Comparison of ENCODE assay signal across 8 cellular contexts in the genomic region with DNA sequence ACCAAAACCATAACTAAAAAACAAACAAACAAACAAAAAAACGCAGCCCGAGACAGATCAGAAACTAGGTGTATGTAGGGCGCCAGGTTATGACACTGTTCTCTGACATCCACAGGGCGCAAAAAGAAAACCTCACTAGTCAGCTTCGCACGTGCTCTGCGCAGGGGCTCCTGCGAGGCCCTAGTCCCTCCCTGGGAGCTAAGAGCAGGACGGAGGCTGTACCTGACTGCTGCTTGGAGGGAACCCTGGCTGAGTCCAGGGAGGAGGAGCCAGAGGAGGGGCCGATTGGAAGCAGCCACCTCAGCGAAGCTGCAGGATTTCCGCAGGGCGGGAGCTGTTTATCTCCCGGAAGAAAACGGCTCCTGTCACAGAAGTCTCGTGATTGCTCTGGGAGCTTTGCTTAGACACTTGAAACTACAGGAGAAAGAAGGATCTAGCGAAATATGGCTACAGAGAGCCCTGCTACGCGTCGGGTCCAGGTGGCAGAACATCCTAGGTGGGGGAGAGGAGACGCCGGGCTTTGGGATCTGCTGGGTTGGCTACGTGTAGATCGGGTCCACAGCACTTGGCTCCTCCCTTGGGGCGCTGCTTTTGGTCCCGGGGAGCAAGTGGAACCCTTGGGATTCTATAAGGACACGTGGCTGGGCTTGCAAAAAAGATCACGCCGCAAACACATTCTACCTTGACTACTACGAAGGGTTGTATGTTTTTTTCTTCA. TPM values are rescaled to one million over a fixed set of nuclear protein-coding genes. Genes with fewer than 3 reads are reported as not detected.
DNase-seq lines count a peak whose midpoint lies in the region; ATAC-seq and TF ChIP-seq lines count a peak whose summit lies in the region.

A gene (plus strand): TSS at position 368 of the 718 bp plus-strand sequence. CDS start 76 bp downstream, at position 444.

- peak; percentile 97 for ATAC-seq in HG02642 (IDR thresholded peaks at IDR 0.05; ENCODE audit: poor library complexity, unreplicated experiment)

- H3K36me3 Mint-ChIP-seq in type B pancreatic cell, result peaks cover 5% of the 10 kb centered on the region

- intact Hi-C loops in cardiac septum (cut with DNase I), result no loop called here

- no peaks in the 10 kb centered on the region for H3K36me3 ChIP-seq in adipocyte (ENCODE audit: control insufficient read depth, insufficient read depth, low read length, severe bottlenecking)

- H3K9me3 ChIP-seq in adipocyte (ENCODE audit: control insufficient read depth, low read length), result no peaks in the 10 kb centered on the region

- peak within 1 kb of the TSS; percentile 93 for H3K4me3 ChIP-seq in adipocyte (ENCODE audit: low read length)

- H3K4me1 Mint-ChIP-seq in type B pancreatic cell (ENCODE audit: unreplicated experiment), result peaks cover 17% of the 10 kb centered on the region

- TF ChIP-seq CTCF in type B pancreatic cell (conservative IDR thresholded peaks at IDR 0.05), result no peak

- H3K27me3 Mint-ChIP-seq in type B pancreatic cell, result no peaks in the 10 kb centered on the region

- no peaks in the 10 kb centered on the region for H3K9me3 Mint-ChIP-seq in type B pancreatic cell

- no peaks in the 10 kb centered on the region for H3K27me3 ChIP-seq in adipocyte (replicated peaks; ENCODE audit: control insufficient read depth, insufficient read depth, low read length)

- peak; percentile 34 for TF ChIP-seq POLR2A in GM10847 (IDR thresholded peaks at IDR 0.05; ENCODE audit: extremely low read depth, insufficient read length)

- peaks cover 10% of the 10 kb centered on the region for H3K4me1 ChIP-seq in adipocyte (ENCODE audit: control insufficient read depth, insufficient read depth, low read length)

- peak within 1 kb of the TSS; percentile 96 for H3K4me3 Mint-ChIP-seq in type B pancreatic cell

- peak; percentile 36 for DNase-seq in NCI-H128 (lab: John Stamatoyannopoulos, UW; ENCODE audit: unreplicated experiment)
- peak; percentile 92 for DNase-seq in SW480 (ENCODE audit: low spot score)
- DNase-seq in adipocyte (ENCODE audit: low read depth), result peak; percentile 82
- DNase-seq in cardiac septum (ENCODE audit: low spot score), result peak; percentile 91
- DNase-seq in pons (ENCODE audit: low spot score), result peak; percentile 94
- DNase-seq in type B pancreatic cell (ENCODE audit: extremely low spot score, unreplicated experiment), result peak; percentile 83

- peak within 1 kb of the TSS; percentile 84 for H3K9ac ChIP-seq in adipocyte (ENCODE audit: low read length)

- H3K27ac Mint-ChIP-seq in type B pancreatic cell, result peak within 1 kb of the TSS; percentile 96

RNA-seq across cellular contexts. Expression of the gene that starts here (rescaled TPM):
- total RNA-seq in cardiac septum, result 27.9 TPM
- total RNA-seq in type B pancreatic cell (ENCODE audit: low replicate concordance), result 24.9 and 26.9 TPM in 2 replicates

Comparison
In these comparisons a context has a peak if more than half of its experiments do, and no peak if none do; other contexts are left out.
1. Peak in every context shown above with its lines: DNase-seq, ATAC-seq and H3K4me3 ChIP-seq.
2. DNase-seq: peak in every context shown above with its lines; median percentile 94 in pons; 92 in SW480; 91 in cardiac septum; 83 in type B pancreatic cell; 82 in adipocyte; 36 in NCI-H128.